ENCODE assay signal across 23 cellular contexts in genomic region chr6:39615622-39616021, GRCh38.
"Had no signal": no experiment of that assay in that cellular context is flagged by ENCODE, and none has a peak within 500 bp of the region (broad histone marks: within the 10 kb centered on the region; RNA-seq: fewer than 3 reads in every experiment).

No MANE protein-coding gene starts in this region.

- H3K4me1 Mint-ChIP-seq: naive B cell had no signal

- H3K9me3 ChIP-seq: esophagus muscularis mucosa, gastroesophageal sphincter, heart left ventricle, left lung, lower lobe of right lung, mucosa of descending colon had no signal

- H3K27me3 ChIP-seq: dorsolateral prefrontal cortex, esophagus muscularis mucosa, gastroesophageal sphincter, heart left ventricle, left lung had no signal

- DNase-seq: dermis blood vessel endothelial cell; dorsolateral prefrontal cortex; effector CD4-positive, alpha-beta T cell; effector memory CD4-positive, alpha-beta T cell; heart left ventricle; hippocampal formation; left cardiac atrium; left lung; left ventricle myocardium superior; lower lobe of right lung; mesenchymal stem cell; mucosa of descending colon; naive B cell had no signal

- H3K27ac Mint-ChIP-seq: mesothelial cell of epicardium, naive B cell had no signal

- FAIRE-seq: colon, endothelial cell of umbilical vein, frontal cortex, islet of Langerhans, keratinocyte had no signal

- H3K27ac ChIP-seq: coronary artery, dorsolateral prefrontal cortex, esophagus muscularis mucosa, foreskin keratinocyte, gastroesophageal sphincter, heart left ventricle, left lung, lower lobe of right lung had no signal

- H3K36me3 Mint-ChIP-seq: mesothelial cell of epicardium, naive B cell had no signal

- H3K9me3 Mint-ChIP-seq: mesothelial cell of epicardium had no signal

- H3K36me3 ChIP-seq: esophagus muscularis mucosa, gastroesophageal sphincter, heart left ventricle, left lung, lower lobe of right lung had no signal

- H3K4me1 ChIP-seq: foreskin keratinocyte, left lung, lower lobe of right lung had no signal

- ATAC-seq: foreskin keratinocyte, gastroesophageal sphincter, heart left ventricle, left cardiac atrium, left lung, left ventricle myocardium superior, lower lobe of right lung, mucosa of descending colon had no signal

- H3K4me3 ChIP-seq: coronary artery, dorsolateral prefrontal cortex, esophagus muscularis mucosa, gastroesophageal sphincter, heart left ventricle, left lung, lower lobe of right lung, mucosa of descending colon had no signal

- H3K4me3 Mint-ChIP-seq: mesothelial cell of epicardium, naive B cell had no signal
